ENCODE assay signal across 13 cellular contexts in the genomic region with DNA sequence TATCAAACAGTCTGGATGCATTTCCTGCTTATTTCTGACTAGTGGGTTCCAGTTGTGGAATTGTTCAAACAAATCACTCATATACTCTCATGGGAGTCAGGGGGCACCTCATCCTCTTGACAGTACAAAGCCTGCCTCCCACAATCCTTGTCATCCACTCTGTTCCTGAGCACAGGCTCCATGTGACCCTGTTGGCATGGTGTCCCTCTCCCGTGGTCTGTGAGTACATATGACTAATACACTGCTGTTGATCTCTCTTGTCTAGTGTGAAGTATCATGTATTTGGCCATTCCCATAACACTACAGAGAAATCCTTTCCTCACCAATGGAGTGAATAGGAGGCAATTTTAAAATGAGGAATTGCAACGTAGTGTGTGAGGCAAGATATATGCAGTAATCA.
DNase-seq lines count a peak whose midpoint lies in the region; ATAC-seq and TF ChIP-seq lines count a peak whose summit lies in the region.
"Had no signal": no experiment of that assay in that cellular context is flagged by ENCODE, and none has a peak within 500 bp of the region (broad histone marks: within the 10 kb centered on the region; RNA-seq: fewer than 3 reads in every experiment).

No MANE protein-coding gene starts in this region.

- H3K9me3 ChIP-seq in RWPE2 (ENCODE audit: severe bottlenecking): no peaks in the 10 kb centered on the region
- no peaks in the 10 kb centered on the region for H3K9me3 ChIP-seq in endodermal cell (ENCODE audit: control insufficient read depth, low read length)
- H3K9me3 ChIP-seq: vagina had no signal

- no peak overlapping the region for H3K27ac Mint-ChIP-seq in endodermal cell
- H3K27ac Mint-ChIP-seq: CD8-positive, alpha-beta memory T cell had no signal

- no peak for TF ChIP-seq CTCF in AG10803 (conservative IDR thresholded peaks at IDR 0.05; ENCODE audit: low read length)
- no peak for TF ChIP-seq CTCF in RWPE2 (IDR thresholded peaks at IDR 0.05; ENCODE audit: poor library complexity, severe bottlenecking)
- no peak for TF ChIP-seq CTCF in fibroblast of mammary gland (conservative IDR thresholded peaks at IDR 0.05; ENCODE audit: control insufficient read depth, insufficient read depth, low read depth, low read length)
- no peak for TF ChIP-seq CTCF in endodermal cell (conservative IDR thresholded peaks at IDR 0.05)

- no peaks in the 10 kb centered on the region for H3K27me3 Mint-ChIP-seq in endodermal cell (ENCODE audit: insufficient read depth)

- H3K9ac ChIP-seq in endodermal cell (ENCODE audit: extremely low read depth, low read length, poor library complexity, severe bottlenecking): no peak overlapping the region

- H3K36me3 Mint-ChIP-seq in endodermal cell (ENCODE audit: low read depth): no peaks in the 10 kb centered on the region
- H3K36me3 Mint-ChIP-seq: CD8-positive, alpha-beta memory T cell had no signal

- H3K4me3 ChIP-seq in AG10803 (ENCODE audit: low read length): no peak overlapping the region
- H3K4me3 ChIP-seq in RWPE2 (ENCODE audit: severe bottlenecking): no peak overlapping the region
- H3K4me3 ChIP-seq in fibroblast of mammary gland (ENCODE audit: control insufficient read depth, low read depth, low read length): no peak overlapping the region
- no peak overlapping the region for H3K4me3 ChIP-seq in endodermal cell (ENCODE audit: low read length)
- H3K4me3 ChIP-seq: vagina had no signal

- H3K27ac ChIP-seq in RWPE2 (ENCODE audit: poor library complexity, severe bottlenecking) (no peak overlapping the region), endodermal cell (ENCODE audit: low read depth, low read length) (no peak overlapping the region)
- H3K27ac ChIP-seq: vagina had no signal

- peak; percentile 44; the same call in 2 of the 3 replicates for ATAC-seq in RWPE2 (ENCODE audit: low read depth)
- ATAC-seq: activated CD4-positive, CD25-positive, alpha-beta regulatory T cell treated with anti-CD3 and anti-CD28 coated beads, Interleukin-2, amount 50 U/mL, for 24 hours; left lobe of liver had no signal

- H3K4me1 Mint-ChIP-seq in endodermal cell: peaks cover 8% of the 10 kb centered on the region
- H3K4me1 Mint-ChIP-seq: CD8-positive, alpha-beta memory T cell had no signal

- 80 to 98% methylated on average over 1 to 2 of the region's 2 CpGs for WGBS in endodermal cell (ENCODE audit: insufficient coverage in 1 of 2, insufficient read length in 1 of 2), 2 experiments

- H3K36me3 ChIP-seq in RWPE2 (ENCODE audit: low read depth): no peaks in the 10 kb centered on the region
- no peaks in the 10 kb centered on the region for H3K36me3 ChIP-seq in endodermal cell (ENCODE audit: control insufficient read depth, insufficient read depth, low read length)
- H3K36me3 ChIP-seq: vagina had no signal

- H3K4me3 Mint-ChIP-seq in endodermal cell: no peak overlapping the region
- H3K4me3 Mint-ChIP-seq: CD8-positive, alpha-beta memory T cell had no signal

- DNase-seq in AG10803 (ENCODE audit: low read depth) (peak; percentile 86), RWPE2 (ENCODE audit: low spot score) (no peak), fibroblast of mammary gland (ENCODE audit: low read depth) (peak; percentile 100), non-pigmented ciliary epithelial cell (ENCODE audit: low read depth) (peak; percentile 91), cerebellar cortex (ENCODE audit: low spot score) (no peak), middle frontal gyrus (ENCODE audit: extremely low spot score, low spot score) (no peak), OCI-M2 (lab: John Stamatoyannopoulos, UW; ENCODE audit: unreplicated experiment) (no peak), endodermal cell (no peak)
- DNase-seq: CD8-positive, alpha-beta memory T cell; NK-92 treated with Interleukin-12 subunit alpha and Interleukin-12 subunit beta, amount 100 ng/mL, for 24 hours had no signal

- H3K4me1 ChIP-seq in RWPE2 (ENCODE audit: insufficient read depth, poor library complexity, severe bottlenecking): peaks cover 31% of the 10 kb centered on the region
- no peaks in the 10 kb centered on the region for H3K4me1 ChIP-seq in endodermal cell (ENCODE audit: control insufficient read depth, insufficient read depth, low read length)
- H3K4me1 ChIP-seq: vagina had no signal

- no peaks in the 10 kb centered on the region for H3K27me3 ChIP-seq in RWPE2 (ENCODE audit: insufficient read depth, poor library complexity, severe bottlenecking)
- no peaks in the 10 kb centered on the region for H3K27me3 ChIP-seq in endodermal cell (ENCODE audit: control insufficient read depth, insufficient read depth, low read length, poor library complexity, severe bottlenecking)
- H3K27me3 ChIP-seq: vagina had no signal

- no peaks in the 10 kb centered on the region for H3K9me3 Mint-ChIP-seq in endodermal cell
- H3K9me3 Mint-ChIP-seq: CD8-positive, alpha-beta memory T cell had no signal

Comparison
In these comparisons a context has a peak if more than half of its experiments do, and no peak if none do; other contexts are left out.
1. DNase-seq: peak in AG10803 (single experiment), fibroblast of mammary gland (single experiment) and non-pigmented ciliary epithelial cell (single experiment); none in RWPE2 (single experiment), cerebellar cortex (single experiment), middle frontal gyrus (single experiment), OCI-M2 (single experiment) and endodermal cell (single experiment).